In the genomic region with DNA sequence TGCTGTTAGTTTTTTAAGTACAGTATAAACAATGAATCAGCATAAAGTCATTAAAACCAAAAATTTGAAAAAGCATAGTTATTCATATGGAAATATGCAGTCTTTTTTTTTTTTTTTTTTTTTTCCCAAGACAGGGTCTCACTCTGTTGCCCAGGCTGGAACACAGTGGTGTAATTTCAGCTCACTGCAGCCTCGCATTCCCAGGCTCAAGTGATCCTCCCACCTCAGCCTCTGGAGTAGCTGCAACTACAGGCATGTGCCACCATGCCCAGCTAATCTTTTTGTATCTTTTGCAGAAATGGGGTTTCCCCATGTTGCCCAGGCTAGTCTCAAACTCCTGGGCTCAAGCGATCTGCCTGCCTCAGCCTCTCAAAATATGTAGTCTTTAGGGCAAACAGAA, we compare ENCODE assay signal across 14 cellular contexts.
DNase-seq lines count a peak whose midpoint lies in the region; ATAC-seq, FAIRE-seq and TF ChIP-seq lines count a peak whose summit lies in the region.
"Had no signal": no experiment of that assay in that cellular context is flagged by ENCODE, and none has a peak within 500 bp of the region (broad histone marks: within the 10 kb centered on the region; RNA-seq: fewer than 3 reads in every experiment).

No MANE protein-coding gene starts in this region.

- no peak overlapping the region for H3K9ac ChIP-seq in mammary epithelial cell (ENCODE audit: insufficient read depth, low read length)
- no peak overlapping the region for H3K9ac ChIP-seq in IMR-90 (ENCODE audit: low read depth, low read length)
- no peak overlapping the region for H3K9ac ChIP-seq in H1 (replicated peaks in 1 of 4; ENCODE audit: extremely low read depth in 1 of 4, low read depth in 3 of 4, low read length in 3 of 4)
- H3K9ac ChIP-seq: BLaER1 treated with 17β-estradiol and CSF1 and Interleukin-3, amounts not matched to agents 10 nM and 100 nM had no signal

- H2AFZ ChIP-seq in mammary epithelial cell (ENCODE audit: low read depth, low read length) (no peak overlapping the region), IMR-90 (replicated peaks; ENCODE audit: low read length, poor library complexity) (no peak overlapping the region), H1 (ENCODE audit: low read length) (no peak overlapping the region)

- TF ChIP-seq CTCF in mammary epithelial cell (conservative IDR thresholded peaks at IDR 0.05 in 1 of 2, IDR thresholded peaks at IDR 0.05 in 1 of 2; ENCODE audit: extremely low read depth in 1 of 2, insufficient read depth in 1 of 2, low read depth in 1 of 2, low read length in 2 of 2) (no peak), breast epithelium (IDR thresholded peaks at IDR 0.05) (no peak), IMR-90 (conservative IDR thresholded peaks at IDR 0.05; ENCODE audit: low read depth, low read length) (no peak), H1 (IDR thresholded peaks at IDR 0.05; ENCODE audit: control extremely low read depth in 1 of 3, insufficient read depth in 1 of 3, low read depth in 1 of 3, low read length in 3 of 3) (no peak)

- H3K56ac ChIP-seq in IMR-90 (ENCODE audit: extremely low read depth, insufficient read depth, low read length): no peak overlapping the region
- H3K56ac ChIP-seq in H1 (replicated peaks; ENCODE audit: insufficient read length, low read depth, low read length): no peak overlapping the region

- 100% methylated on average over 2 of the region's 2 CpGs for WGBS in mammary epithelial cell (ENCODE audit: low coverage, missing lambda C conversion rate)
- no CpG with 5 or more reads among the region's 2 CpGs for WGBS in IMR-90 (ENCODE audit: extremely low coverage in 2 of 2, insufficient read length in 1 of 2), 2 experiments
- 64% methylated on average over 2 of the region's 2 CpGs; no CpG with 5 or more reads in 1 of the 2 experiments for WGBS in H1 (ENCODE audit: extremely low coverage in 1 of 2, insufficient coverage in 1 of 2, insufficient read length in 1 of 2, insufficient replicate concordance in 2 of 2, low coverage in 1 of 2, low lambda C conversion rate in 2 of 2, missing lambda C conversion rate in 1 of 2), 2 experiments

- H3K79me1 ChIP-seq in IMR-90 (ENCODE audit: low read depth in 1 of 2, low read length in 2 of 2) (no peaks in the 10 kb centered on the region), H1 (ENCODE audit: low read depth, low read length) (no peaks in the 10 kb centered on the region)

- H4K5ac ChIP-seq in IMR-90 (ENCODE audit: low read depth, low read length): no peak overlapping the region
- no peak overlapping the region for H4K5ac ChIP-seq in H1 (ENCODE audit: insufficient read length, low read depth, low read length)

- H2BK20ac ChIP-seq in IMR-90 (ENCODE audit: low read depth, low read length) (no peak overlapping the region), H1 (ENCODE audit: low read length) (no peak overlapping the region)

- H3K23ac ChIP-seq in IMR-90 (ENCODE audit: low read depth, low read length) (no peak overlapping the region), H1 (ENCODE audit: insufficient read length) (no peak overlapping the region)

- no peaks in the 10 kb centered on the region for H3K23me2 ChIP-seq in H1 (ENCODE audit: low read depth, low read length)

- H4K8ac ChIP-seq in IMR-90 (ENCODE audit: low read depth in 2 of 2, low read length in 2 of 2): no peak overlapping the region
- no peak overlapping the region for H4K8ac ChIP-seq in H1 (ENCODE audit: extremely low read depth, insufficient read depth, low read length)

- H2BK12ac ChIP-seq in H1 (ENCODE audit: low read depth, low read length): no peak overlapping the region

- CTCF ChIA-PET in mammary epithelial cell (lab: Charles Lee; ENCODE audit: low non-redundant PET): no interaction called here
- CTCF ChIA-PET in IMR-90 (lab: Yijun Ruan, JAX): interaction anchor here (0.7 kb wide), 1 partner anchor 131 kb away, joined by 5 read pairs; no protein-coding TSS in a partner anchor
- CTCF ChIA-PET in H1 (lab: Charles Lee; ENCODE audit: partially characterized antibody): interaction anchor here (0.8 to 1.6 kb wide), 4 partner anchors 35 to 57 kb away, joined by 3 to 5 read pairs (median 3); no protein-coding TSS in a partner anchor

- no peaks in the 10 kb centered on the region for H3K9me3 ChIP-seq in mammary epithelial cell (replicated peaks; ENCODE audit: insufficient read depth, low read length)
- H3K9me3 ChIP-seq in breast epithelium: no peaks in the 10 kb centered on the region
- H3K9me3 ChIP-seq in IMR-90 (ENCODE audit: control insufficient read depth, insufficient read depth, low read length): no peaks in the 10 kb centered on the region
- no peaks in the 10 kb centered on the region for H3K9me3 ChIP-seq in H1 (ENCODE audit: insufficient read depth in 2 of 2, low read depth in 1 of 2, low read length in 1 of 2)
- H3K9me3 ChIP-seq: BLaER1 treated with 17β-estradiol and CSF1 and Interleukin-3, amounts not matched to agents 10 nM and 100 nM had no signal

- H2BK5ac ChIP-seq in IMR-90 (ENCODE audit: low read depth, low read length, poor library complexity, severe bottlenecking) (no peak overlapping the region), H1 (ENCODE audit: low read depth, low read length) (no peak overlapping the region)

- no peaks in the 10 kb centered on the region for H4K20me1 ChIP-seq in mammary epithelial cell (ENCODE audit: insufficient read depth, low read length)
- H4K20me1 ChIP-seq in IMR-90 (ENCODE audit: insufficient read depth, low read length): no peaks in the 10 kb centered on the region
- H4K20me1 ChIP-seq in H1 (replicated peaks in 1 of 2; ENCODE audit: control insufficient read depth in 1 of 2, insufficient read depth in 2 of 2, low read length in 2 of 2): peaks cover 1 to 3% of the 10 kb centered on the region in 2 experiments
- H4K20me1 ChIP-seq: BLaER1 treated with 17β-estradiol and CSF1 and Interleukin-3, amounts not matched to agents 10 nM and 100 nM had no signal

- H3K4ac ChIP-seq in IMR-90 (ENCODE audit: low read depth, low read length): peak overlapping the region; percentile 22; the same call in 1 of the 2 replicates
- no peak overlapping the region for H3K4ac ChIP-seq in H1 (replicated peaks; ENCODE audit: insufficient read length, low read depth, low read length)

- no peak overlapping the region for H3K18ac ChIP-seq in IMR-90 (ENCODE audit: low read depth, low read length)
- H3K18ac ChIP-seq in H1 (ENCODE audit: extremely low read depth, low read length): no peak overlapping the region

- no peak for TF ChIP-seq RAD21 in IMR-90 (IDR thresholded peaks at IDR 0.05; ENCODE audit: low read length)
- TF ChIP-seq RAD21 in H1 (IDR thresholded peaks at IDR 0.05 in 1 of 2, conservative IDR thresholded peaks at IDR 0.05 in 1 of 2; ENCODE audit: low read depth in 2 of 2, low read length in 2 of 2): no peak; a peak in 1 of 4 replicates

- POLR2A ChIA-PET in IMR-90 (lab: Charles Lee; ENCODE audit: unreplicated experiment) (no interaction called here), H1 (lab: Charles Lee; ENCODE audit: partially characterized antibody) (interaction anchor here (0.9 to 5.8 kb wide), 17 partner anchors 9 to 207 kb away, joined by 3 to 135 read pairs (median 6); no protein-coding TSS in a partner anchor)

- dilution Hi-C loops in mammary epithelial cell (cut with HindIII; ENCODE audit: low sequenced_read_pairs): no loop called here
- dilution Hi-C loops in IMR-90 (cut with HindIII; ENCODE audit: low sequenced_read_pairs, unreplicated experiment): no loop called here

- H3K36me3 ChIP-seq in mammary epithelial cell (ENCODE audit: insufficient read depth, low read length) (no peaks in the 10 kb centered on the region), breast epithelium (no peaks in the 10 kb centered on the region), IMR-90 (ENCODE audit: control insufficient read depth, insufficient read depth, low read length) (no peaks in the 10 kb centered on the region), H1 (ENCODE audit: control insufficient read depth in 2 of 4, insufficient read depth in 4 of 4, low read length in 3 of 4) (peaks cover 0 to 31% (median 13%) of the 10 kb centered on the region in 4 experiments; a peak in 5 of 8 replicates)
- H3K36me3 ChIP-seq: BLaER1 treated with 17β-estradiol and CSF1 and Interleukin-3, amounts not matched to agents 10 nM and 100 nM had no signal

- TF ChIP-seq POLR2A in breast epithelium (IDR thresholded peaks at IDR 0.05) (no peak), IMR-90 (IDR thresholded peaks at IDR 0.05; ENCODE audit: low read depth, low read length) (no peak), H1 (IDR thresholded peaks at IDR 0.05; ENCODE audit: control extremely low read depth in 1 of 2, low read depth in 2 of 2, low read length in 2 of 2) (no peak)

- H2BK120ac ChIP-seq in IMR-90 (ENCODE audit: low read depth, low read length) (no peak overlapping the region), H1 (replicated peaks; ENCODE audit: low read depth, low read length) (no peak overlapping the region)

- H3K4me3 ChIP-seq in mammary epithelial cell (replicated peaks in 1 of 3; ENCODE audit: insufficient read depth in 1 of 3, low read depth in 2 of 3, low read length in 3 of 3): no peak overlapping the region
- no peak overlapping the region for H3K4me3 ChIP-seq in breast epithelium
- H3K4me3 ChIP-seq in IMR-90 (ENCODE audit: insufficient read depth, low read depth, low read length): no peak overlapping the region
- H3K4me3 ChIP-seq in H1 (ENCODE audit: extremely low read depth in 1 of 4, insufficient read depth in 2 of 4, low read depth in 3 of 4, low read length in 4 of 4): no peak overlapping the region
- H3K4me3 ChIP-seq: BLaER1 treated with 17β-estradiol and CSF1 and Interleukin-3, amounts not matched to agents 10 nM and 100 nM; GM12878 had no signal

- H2BK15ac ChIP-seq in IMR-90 (ENCODE audit: low read depth, low read length) (no peak overlapping the region), H1 (ENCODE audit: low read length) (no peak overlapping the region)

- H4K91ac ChIP-seq in IMR-90 (ENCODE audit: insufficient read depth, low read depth, low read length) (no peak overlapping the region), H1 (replicated peaks; ENCODE audit: insufficient read length, low read length) (no peak overlapping the region)

- no peak overlapping the region for H2AK9ac ChIP-seq in IMR-90 (replicated peaks; ENCODE audit: low read depth, low read length, poor library complexity)

- H3K27ac ChIP-seq in mammary epithelial cell (ENCODE audit: insufficient read depth, low read depth, low read length): no peak overlapping the region
- H3K27ac ChIP-seq in breast epithelium: no peak overlapping the region
- H3K27ac ChIP-seq in IMR-90 (ENCODE audit: insufficient read depth, low read length): no peak overlapping the region
- no peak overlapping the region for H3K27ac ChIP-seq in H1 (ENCODE audit: low read depth, low read length)
- H3K27ac ChIP-seq: 22Rv1; BLaER1 treated with 17β-estradiol and CSF1 and Interleukin-3, amounts not matched to agents 10 nM and 100 nM had no signal

- no peaks in the 10 kb centered on the region for H3K27me3 ChIP-seq in mammary epithelial cell (ENCODE audit: insufficient read depth, low read length)
- no peaks in the 10 kb centered on the region for H3K27me3 ChIP-seq in breast epithelium
- no peaks in the 10 kb centered on the region; the same call in 1 of the 2 replicates for H3K27me3 ChIP-seq in IMR-90 (ENCODE audit: control insufficient read depth, insufficient read depth, low read length)
- peaks cover 0 to 1% (median 0%) of the 10 kb centered on the region in 4 experiments; a peak in 1 of 7 replicates for H3K27me3 ChIP-seq in H1 (replicated peaks in 1 of 4; ENCODE audit: control insufficient read depth in 3 of 4, extremely low read depth in 1 of 4, insufficient read depth in 3 of 4, low read length in 3 of 4)
- H3K27me3 ChIP-seq: BLaER1 treated with 17β-estradiol and CSF1 and Interleukin-3, amounts not matched to agents 10 nM and 100 nM had no signal

- H3K79me2 ChIP-seq in mammary epithelial cell (ENCODE audit: insufficient read depth, low read length): no peaks in the 10 kb centered on the region
- H3K79me2 ChIP-seq in H1 (ENCODE audit: control insufficient read depth in 1 of 2, insufficient read depth in 2 of 2, low read length in 2 of 2): peaks cover 0 to 13% of the 10 kb centered on the region in 2 experiments; a peak in 2 of 4 replicates

- TF ChIP-seq EP300 in H1 (IDR thresholded peaks at IDR 0.05; ENCODE audit: borderline replicate concordance in 1 of 2, low read depth in 2 of 2, low read length in 2 of 2): no peak

- no peak overlapping the region for H2AK5ac ChIP-seq in IMR-90 (ENCODE audit: low read depth, low read length)
- H2AK5ac ChIP-seq in H1 (ENCODE audit: low read depth, low read length): no peak overlapping the region

- in situ Hi-C loops in mammary epithelial cell (cut with MboI; ENCODE audit: low sequenced_read_pairs in 2 of 2) (no loop called here), IMR-90 (cut with MboI; ENCODE audit: low sequenced_read_pairs) (no loop called here)

- H3K9me1 ChIP-seq in IMR-90 (ENCODE audit: insufficient read depth, low read length): 0 out of 2 replicates have a peak, but pooled peaks cover 2% of the 10 kb centered on the region

- FAIRE-seq in H1 (lab: Jason Lieb, UNC) (no peak), frontal cortex (lab: Jason Lieb, UNC) (no peak)
- FAIRE-seq: GM12878 had no signal

- no TSS peak for BruUV-seq in mammary epithelial cell (replicated peaks; lab: Mats Ljungman, UMichigan)
- BruUV-seq in IMR-90 (replicated peaks; lab: Mats Ljungman, UMichigan): no TSS peak

- H3K4me1 ChIP-seq in mammary epithelial cell (ENCODE audit: insufficient read depth, low read length): peaks cover 16% of the 10 kb centered on the region
- H3K4me1 ChIP-seq in breast epithelium: no peaks in the 10 kb centered on the region
- H3K4me1 ChIP-seq in IMR-90 (ENCODE audit: control insufficient read depth, insufficient read depth, low read length): no peaks in the 10 kb centered on the region
- peaks cover 0 to 11% (median 3%) of the 10 kb centered on the region in 4 experiments; a peak in 3 of 7 replicates for H3K4me1 ChIP-seq in H1 (replicated peaks in 1 of 4; ENCODE audit: control insufficient read depth in 3 of 4, insufficient read depth in 4 of 4, low read length in 3 of 4)

- intact Hi-C loops in mammary epithelial cell (cut with micrococcal nuclease): loop anchor here (10.0 kb wide), 1 partner anchor 52 kb away; no protein-coding TSS in a partner anchor
- intact Hi-C loops in breast epithelium (cut with DNase I; ENCODE audit: low total_unique reads): no loop called here
- intact Hi-C loops in IMR-90 (cut with micrococcal nuclease): loop anchor here (5.0 kb wide), 1 partner anchor 70 kb away; no protein-coding TSS in a partner anchor

- no peak overlapping the region for H3K4me2 ChIP-seq in mammary epithelial cell (ENCODE audit: insufficient read depth, low read depth, low read length)
- H3K4me2 ChIP-seq in IMR-90 (ENCODE audit: low read depth, low read length): no peak overlapping the region
- no peak overlapping the region for H3K4me2 ChIP-seq in H1 (ENCODE audit: insufficient read depth in 1 of 2, low read depth in 2 of 2, low read length in 2 of 2)
- H3K4me2 ChIP-seq: BLaER1 treated with 17β-estradiol and CSF1 and Interleukin-3, amounts not matched to agents 10 nM and 100 nM had no signal

- ATAC-seq in IMR-90 (ENCODE audit: low read depth) (no peak), HG03196 (IDR thresholded peaks at IDR 0.05; ENCODE audit: unreplicated experiment) (no peak)
- ATAC-seq: GM12878 had no signal

- peak; percentile 12 for DNase-seq in mammary epithelial cell
- DNase-seq in breast epithelium (ENCODE audit: low spot score in 2 of 2): no peak
- no peak for DNase-seq in IMR-90
- DNase-seq in H1 (ENCODE audit: low read depth in 1 of 2, low spot score in 2 of 2): no peak
- no peak for DNase-seq in GF-D8 (lab: John Stamatoyannopoulos, UW)
- no peak for DNase-seq in NCI-H2227 treated with DMSO at 0.1 percent for 48 hours (lab: John Stamatoyannopoulos, UW)
- DNase-seq in frontal cortex (ENCODE audit: low spot score in 2 of 2): no peak
- DNase-seq: CD4-positive, CD25-positive, alpha-beta regulatory T cell; DMS53; KG1 had no signal

- no peak overlapping the region for H3K14ac ChIP-seq in IMR-90 (replicated peaks; ENCODE audit: low read depth, low read length)
- no peak overlapping the region for H3K14ac ChIP-seq in H1 (ENCODE audit: insufficient read length)
